In the genomic region with DNA sequence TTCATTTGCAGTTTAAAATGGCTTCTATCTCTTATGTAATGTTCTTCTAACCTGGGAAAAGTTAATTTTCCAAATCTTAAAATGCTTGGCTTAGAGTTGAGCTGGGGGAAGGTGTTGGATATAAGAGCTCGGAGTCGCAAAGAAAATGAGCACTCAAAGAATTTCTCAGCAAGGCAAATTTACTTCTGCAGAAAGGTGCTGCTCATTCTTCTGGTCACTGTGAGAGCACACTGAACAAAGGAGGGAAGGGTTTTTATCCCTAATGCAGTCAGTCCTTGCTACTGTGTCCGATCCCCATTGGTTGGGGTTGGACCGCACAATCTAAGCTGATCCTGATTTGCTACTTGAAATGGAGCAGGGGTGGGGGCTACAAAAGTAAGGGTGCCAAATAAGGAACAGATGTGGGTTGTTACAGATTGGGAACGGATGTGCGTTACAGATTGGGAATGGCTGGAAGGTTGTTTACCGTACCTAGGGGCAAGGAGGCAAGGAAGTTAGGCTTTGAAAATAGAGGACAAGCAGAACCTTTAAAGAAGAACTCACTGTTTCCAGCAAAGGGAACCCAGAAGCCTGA, we compare ENCODE assay signal across 20 cellular contexts.
"Had no signal": no experiment of that assay in that cellular context is flagged by ENCODE, and none has a peak within 500 bp of the region (broad histone marks: within the 10 kb centered on the region; RNA-seq: fewer than 3 reads in every experiment).

No MANE protein-coding gene starts in this region.

- DNase-seq: effector memory CD8-positive, alpha-beta T cell; esophagus squamous epithelium; foreskin keratinocyte; head of caudate nucleus; hippocampal formation; kidney glomerular epithelial cell; mucosa of descending colon; natural killer cell; occipital lobe; pancreas; right cardiac atrium; stimulated activated CD4-positive, alpha-beta T cell treated with anti-CD3 and anti-CD28 coated beads, Interleukin-4, amount 100 ng/mL, for 1 hour; stimulated activated CD8-positive, alpha-beta memory T cell treated with anti-CD3 and anti-CD28 coated beads, Interleukin-4, amount 100 ng/mL, for 48 hours; stimulated activated naive CD8-positive, alpha-beta T cell treated with anti-CD3 and anti-CD28 coated beads, Interleukin-15, Interleukin-2, amounts not matched to agents 100 U/mL and 50 U/mL, for 24 hours; thyroid gland had no signal

- FAIRE-seq: colon, pancreas, urothelium cell line had no signal

- H3K4me3 ChIP-seq: esophagus squamous epithelium, mucosa of descending colon, pancreas, smooth muscle cell, suprapubic skin, thyroid gland had no signal

- H3K27ac ChIP-seq: esophagus squamous epithelium, foreskin keratinocyte, pancreas, suprapubic skin, thyroid gland had no signal

- H3K27me3 ChIP-seq: esophagus squamous epithelium, foreskin keratinocyte, pancreas, suprapubic skin, thyroid gland had no signal

- H3K4me2 ChIP-seq: smooth muscle cell had no signal

- ATAC-seq: effector memory CD8-positive, alpha-beta T cell; foreskin keratinocyte; mucosa of descending colon; natural killer cell; pancreas; right cardiac atrium; stimulated activated effector memory CD8-positive, alpha-beta T cell treated with anti-CD3 and anti-CD28 coated beads, Interleukin-12 subunit alpha, Interleukin-12 subunit beta, amount 100 ng/mL, for 72 hours; stimulated activated naive CD8-positive, alpha-beta T cell treated with anti-CD3 and anti-CD28 coated beads, Interleukin-15, Interleukin-2, amounts not matched to agents 100 U/mL and 50 U/mL, for 24 hours had no signal

- H3K9me3 ChIP-seq: pancreas, thyroid gland had no signal

- H3K36me3 ChIP-seq: esophagus squamous epithelium, pancreas, suprapubic skin, thyroid gland had no signal

- H3K4me1 ChIP-seq: esophagus squamous epithelium, foreskin keratinocyte, pancreas, suprapubic skin, thyroid gland had no signal
